In genomic region chr2:27762951-27763906, GRCh38 we compare ENCODE assay signal across 15 cellular contexts. TPM values are rescaled to one million over a fixed set of nuclear protein-coding genes. Genes with fewer than 3 reads are reported as not detected.
DNase-seq lines count a peak whose midpoint lies in the region; ATAC-seq and TF ChIP-seq lines count a peak whose summit lies in the region.
"Had no signal": no experiment of that assay in that cellular context is flagged by ENCODE, and none has a peak within 500 bp of the region (broad histone marks: within the 10 kb centered on the region; RNA-seq: fewer than 3 reads in every experiment).

No MANE protein-coding gene starts in this region.

- peak overlapping the region; percentile 19 for H4K8ac ChIP-seq in mesenchymal stem cell (ENCODE audit: low read length)

- H3K27ac ChIP-seq in ACC112 (ENCODE audit: low read depth, low read length) = 0 out of 2 replicates have a peak overlapping the region, but pooled peaks have one; percentile 15
- H3K27ac ChIP-seq in mesenchymal stem cell (ENCODE audit: low read length, poor library complexity, severe bottlenecking) = peak overlapping the region; percentile 65
- no peak overlapping the region for H3K27ac ChIP-seq in uterus

- DNase-seq in HuH-7 (ENCODE audit: low spot score) = peak; percentile 53
- peak; percentile 67 for DNase-seq in dedifferentiated amniotic fluid mesenchymal stem cell (ENCODE audit: extremely low spot score)
- no peak for DNase-seq in mesenchymal stem cell
- no peak for DNase-seq in activated CD4-positive, alpha-beta T cell treated with anti-CD3 and anti-CD28 coated beads, Interleukin-2, amount 50 U/mL, for 48 hours
- no peak for DNase-seq in HUDEP-2 (lab: John Stamatoyannopoulos, UW; ENCODE audit: unreplicated experiment in 76 of 76)
- no peak for DNase-seq in uterus
- DNase-seq: activated B cell treated with CpG ODN at 0.5 μM for 24 hours; CD8-positive, alpha-beta memory T cell; immature natural killer cell; NCI-H526 treated with DMSO at 0.1 percent for 48 hours; stimulated activated naive CD8-positive, alpha-beta T cell treated with anti-CD3 and anti-CD28 coated beads, Interleukin-15, amount 100 ng/mL, for 72 hours had no signal

- no peak overlapping the region for H2BK5ac ChIP-seq in mesenchymal stem cell (ENCODE audit: low read depth, low read length, poor library complexity, severe bottlenecking)

- H3K79me1 ChIP-seq in mesenchymal stem cell (replicated peaks; ENCODE audit: low read length, poor library complexity, severe bottlenecking) = no peaks in the 10 kb centered on the region

- H3K27me3 ChIP-seq in ACC112 (ENCODE audit: insufficient read depth, low read length) (no peaks in the 10 kb centered on the region), mesenchymal stem cell (ENCODE audit: control insufficient read depth in 1 of 2, insufficient read depth in 1 of 2, low read length in 2 of 2) (peaks cover 0 to 5% of the 10 kb centered on the region in 2 experiments), uterus (no peaks in the 10 kb centered on the region)
- H3K27me3 ChIP-seq: right atrium auricular region had no signal

- peak overlapping the region; percentile 96 for H2AK5ac ChIP-seq in mesenchymal stem cell (ENCODE audit: low read length, severe bottlenecking)

- no peak overlapping the region for H2AFZ ChIP-seq in ACC112 (ENCODE audit: low read length, unreplicated experiment)
- H2AFZ ChIP-seq in mesenchymal stem cell (ENCODE audit: low read depth, low read length) = no peak overlapping the region

- H3K36me3 ChIP-seq in ACC112 (ENCODE audit: insufficient read depth, low read length) = no peaks in the 10 kb centered on the region
- no peaks in the 10 kb centered on the region for H3K36me3 ChIP-seq in mesenchymal stem cell (ENCODE audit: control insufficient read depth in 1 of 2, insufficient read depth in 2 of 2, low read depth in 1 of 2, low read length in 2 of 2)
- no peaks in the 10 kb centered on the region for H3K36me3 ChIP-seq in uterus
- H3K36me3 ChIP-seq: right atrium auricular region had no signal

- no peak overlapping the region for H3K4me2 ChIP-seq in mesenchymal stem cell (ENCODE audit: low read length, poor library complexity, severe bottlenecking)

- H3K9me3 ChIP-seq in mesenchymal stem cell (ENCODE audit: control insufficient read depth, low read length) = no peaks in the 10 kb centered on the region
- H3K9me3 ChIP-seq in uterus = no peaks in the 10 kb centered on the region
- H3K9me3 ChIP-seq: right atrium auricular region had no signal

- H2BK12ac ChIP-seq in mesenchymal stem cell (ENCODE audit: low read length in 2 of 2) = no peak overlapping the region

- H3K4me1 ChIP-seq in ACC112 (ENCODE audit: control insufficient read depth, insufficient read depth, low read length, unreplicated experiment) (peaks cover 13% of the 10 kb centered on the region), mesenchymal stem cell (ENCODE audit: control insufficient read depth, insufficient read depth, low read depth, low read length) (peaks cover 8% of the 10 kb centered on the region), uterus (no peaks in the 10 kb centered on the region)

- WGBS in mesenchymal stem cell = 97% methylated on average over 3 of the region's 3 CpGs

- no peak for ATAC-seq in HG02973 (IDR thresholded peaks at IDR 0.05; ENCODE audit: unreplicated experiment)
- ATAC-seq: activated T-helper 17 cell treated with anti-CD3 and anti-CD28 coated beads, Interleukin-2, amount 50 U/mL, for 72 hours; stimulated activated naive CD8-positive, alpha-beta T cell treated with anti-CD3 and anti-CD28 coated beads, Interleukin-15, amount 100 ng/mL, for 72 hours had no signal

- H3K4ac ChIP-seq in mesenchymal stem cell (ENCODE audit: low read depth in 1 of 2, low read length in 2 of 2) = no peak overlapping the region

- intact Hi-C loops in uterus (cut with DNase I; ENCODE audit: low total_unique reads) = no loop called here

- H3K18ac ChIP-seq in mesenchymal stem cell (ENCODE audit: low read depth in 1 of 2, low read length in 2 of 2) = no peak overlapping the region

- H3K4me3 ChIP-seq in ACC112 (ENCODE audit: low read depth, low read length) (no peak overlapping the region), mesenchymal stem cell (ENCODE audit: insufficient read depth in 1 of 2, low read depth in 1 of 2, low read length in 2 of 2) (no peak overlapping the region), uterus (no peak overlapping the region)
- H3K4me3 ChIP-seq: right atrium auricular region had no signal

- no peak for TF ChIP-seq POLR2A in uterus (IDR thresholded peaks at IDR 0.05)

- H4K91ac ChIP-seq in mesenchymal stem cell (ENCODE audit: low read length) = no peak overlapping the region

- H3K14ac ChIP-seq in mesenchymal stem cell (ENCODE audit: low read length in 2 of 2) = no peak overlapping the region

- no peaks in the 10 kb centered on the region for H3K79me2 ChIP-seq in ACC112 (ENCODE audit: control insufficient read depth, insufficient read depth, low read length, unreplicated experiment)

- no peak overlapping the region for H2BK120ac ChIP-seq in mesenchymal stem cell (ENCODE audit: low read depth, low read length)

- no peak overlapping the region for H3K23ac ChIP-seq in mesenchymal stem cell (ENCODE audit: low read length in 2 of 2)

- TF ChIP-seq CTCF in uterus (IDR thresholded peaks at IDR 0.05) = no peak

- peak overlapping the region; percentile 9 for H3K9ac ChIP-seq in mesenchymal stem cell (ENCODE audit: low read length)

- H2BK15ac ChIP-seq in mesenchymal stem cell (ENCODE audit: low read depth, poor library complexity, severe bottlenecking) = no peak overlapping the region

RNA-seq across cellular contexts. Expression of gene MRPL33, which starts 8.3 kb away (rescaled TPM):
- 295 TPM for polyA plus RNA-seq in mesenchymal stem cell (2013, experiment 1 of 2)
- 307 TPM for polyA plus RNA-seq in mesenchymal stem cell (2013, experiment 2 of 2)
- total RNA-seq in uterus = 100 to 1,000 TPM in 1 of 4 donors, 10 to 100 TPM in 3; 51.7 to 404 (median 71.4) TPM

Comparison
In these comparisons a context has a peak if more than half of its experiments do, and no peak if none do; other contexts are left out.
1. H3K27ac ChIP-seq: peak in ACC112 (single experiment) and mesenchymal stem cell (single experiment); none in uterus (0 of 2).
2. DNase-seq: peak in HuH-7 (single experiment) and dedifferentiated amniotic fluid mesenchymal stem cell (single experiment); none in mesenchymal stem cell (single experiment), activated CD4-positive, alpha-beta T cell treated with anti-CD3 and anti-CD28 coated beads, Interleukin-2, amount 50 U/mL, for 48 hours (0 of 2), HUDEP-2 (0 of 76) and uterus (0 of 2).